Comparison of ENCODE assay signal across 25 cellular contexts in genomic region chr6:165010556-165011535, GRCh38.
DNase-seq lines count a peak whose midpoint lies in the region; ATAC-seq and TF ChIP-seq lines count a peak whose summit lies in the region.
"Had no signal": no experiment of that assay in that cellular context is flagged by ENCODE, and none has a peak within 500 bp of the region (broad histone marks: within the 10 kb centered on the region; RNA-seq: fewer than 3 reads in every experiment).

No MANE protein-coding gene starts in this region.

- H3K27me3 Mint-ChIP-seq in Caco-2 (ENCODE audit: insufficient read depth, unreplicated experiment) = no peaks in the 10 kb centered on the region
- H3K27me3 Mint-ChIP-seq in nephron progenitor cell (ENCODE audit: low read depth, poor library complexity) = peaks cover 11% of the 10 kb centered on the region
- H3K27me3 Mint-ChIP-seq: activated naive CD8-positive, alpha-beta T cell treated with anti-CD3 and anti-CD28 coated beads, Interleukin-2, amount 50 U/mL, for 24 hours; CD4-positive, CD25-positive, alpha-beta regulatory T cell; stimulated activated naive CD8-positive, alpha-beta T cell treated with anti-CD3 and anti-CD28 coated beads, Interleukin-15, Interleukin-2, amounts not matched to agents 100 ng/mL and 50 ng/mL, for 24 hours had no signal

- H3K36me3 Mint-ChIP-seq in Caco-2 (ENCODE audit: insufficient read depth, unreplicated experiment) (no peaks in the 10 kb centered on the region), nephron progenitor cell (ENCODE audit: low read depth) (no peaks in the 10 kb centered on the region)
- H3K36me3 Mint-ChIP-seq: CD4-positive, CD25-positive, alpha-beta regulatory T cell had no signal

- DNase-seq in Caco-2 (peak; percentile 71 to 77), RWPE2 (ENCODE audit: low spot score) (no peak), foreskin melanocyte (peak; percentile 67), neuronal stem cell (ENCODE audit: low spot score) (no peak), nephron progenitor cell (no peak)
- no peak for DNase-seq in stimulated activated CD8-positive, alpha-beta memory T cell treated with anti-CD3 and anti-CD28 coated beads, Interleukin-4, amount 100 ng/mL, for 48 hours
- DNase-seq: activated CD4-positive, CD25-positive, alpha-beta regulatory T cell treated with anti-CD3 and anti-CD28 coated beads, Interleukin-2, amount 50 U/mL, for 72 hours; activated CD8-positive, alpha-beta memory T cell treated with anti-CD3 and anti-CD28 coated beads for 24 hours; activated naive CD8-positive, alpha-beta T cell treated with anti-CD3 and anti-CD28 coated beads, Interleukin-2, amount 50 U/mL, for 24 hours; caudate nucleus; CD4-positive, CD25-positive, alpha-beta regulatory T cell; DMS79 treated with DMSO at 0.1 percent for 48 hours; HCEC 1CT; heart left ventricle; NCI-H2107; NCI-H526 treated with DMSO at 0.1 percent for 48 hours; right cardiac atrium; T-helper 9 cell; upper lobe of right lung had no signal

- no peak overlapping the region for H2BK15ac ChIP-seq in neuronal stem cell (ENCODE audit: low read length)

- no peak overlapping the region for H3K23ac ChIP-seq in neuronal stem cell (ENCODE audit: low read depth, low read length, poor library complexity)

- ATAC-seq in RWPE2 (ENCODE audit: low read depth) = peak; percentile 81
- no peak for ATAC-seq in GM21737 (IDR thresholded peaks at IDR 0.05; ENCODE audit: unreplicated experiment)
- no peak for ATAC-seq in HG03460 (IDR thresholded peaks at IDR 0.05; ENCODE audit: unreplicated experiment)
- ATAC-seq: activated naive CD8-positive, alpha-beta T cell treated with anti-CD3 and anti-CD28 coated beads, Interleukin-2, amount 50 U/mL, for 24 hours; K562; right cardiac atrium; upper lobe of right lung had no signal

- no peak overlapping the region for H3K9ac ChIP-seq in neuronal stem cell (ENCODE audit: low read depth, low read length, poor library complexity)

- CTCF ChIA-PET in Caco-2 (lab: Charles Lee) = interaction anchor here (0.5 kb wide), 1 partner anchor 1599 kb away, joined by 5 read pairs; no protein-coding TSS in a partner anchor

- no peak overlapping the region for H2BK5ac ChIP-seq in neuronal stem cell (ENCODE audit: low read length)

- H3K27me3 ChIP-seq in Caco-2 (replicated peaks; ENCODE audit: control insufficient read depth, insufficient read depth, low read length) (no peaks in the 10 kb centered on the region), RWPE2 (ENCODE audit: insufficient read depth, poor library complexity, severe bottlenecking) (no peaks in the 10 kb centered on the region), neuronal stem cell (ENCODE audit: control insufficient read depth in 3 of 3, insufficient read depth in 3 of 3, low read depth in 1 of 3, low read length in 3 of 3) (no peaks in the 10 kb centered on the region)
- H3K27me3 ChIP-seq: esophagus muscularis mucosa, heart left ventricle, neutrophil, upper lobe of right lung had no signal

- H3K4me1 Mint-ChIP-seq in Caco-2 (ENCODE audit: low read depth, unreplicated experiment) (peaks cover 28% of the 10 kb centered on the region), nephron progenitor cell (peaks cover 12% of the 10 kb centered on the region)
- H3K4me1 Mint-ChIP-seq: activated naive CD8-positive, alpha-beta T cell treated with anti-CD3 and anti-CD28 coated beads, Interleukin-2, amount 50 U/mL, for 24 hours; CD4-positive, CD25-positive, alpha-beta regulatory T cell had no signal

- BruUV-seq in Caco-2 (replicated peaks; lab: Mats Ljungman, UMichigan) = no TSS peak

- H3K36me3 ChIP-seq in Caco-2 (ENCODE audit: control insufficient read depth, insufficient read depth, low read length) = no peaks in the 10 kb centered on the region
- no peaks in the 10 kb centered on the region for H3K36me3 ChIP-seq in RWPE2 (ENCODE audit: low read depth)
- no peaks in the 10 kb centered on the region for H3K36me3 ChIP-seq in neuronal stem cell (replicated peaks in 1 of 2; ENCODE audit: control insufficient read depth in 2 of 2, insufficient read depth in 2 of 2, low read length in 2 of 2)
- H3K36me3 ChIP-seq: esophagus muscularis mucosa, heart left ventricle, neutrophil, upper lobe of right lung had no signal

- H3K9me3 Mint-ChIP-seq in Caco-2 (ENCODE audit: unreplicated experiment) = peaks cover 38% of the 10 kb centered on the region
- peaks cover 12% of the 10 kb centered on the region for H3K9me3 Mint-ChIP-seq in nephron progenitor cell

- H3K4me3 ChIP-seq in Caco-2 (ENCODE audit: low read depth, low read length) (no peak overlapping the region), RWPE2 (ENCODE audit: severe bottlenecking) (no peak overlapping the region), neuronal stem cell (ENCODE audit: low read length in 2 of 2) (no peak overlapping the region)
- H3K4me3 ChIP-seq: esophagus muscularis mucosa, heart left ventricle, K562, upper lobe of right lung had no signal

- TF ChIP-seq CTCF in Caco-2 (IDR thresholded peaks at IDR 0.05; ENCODE audit: insufficient read depth in 1 of 2, low read depth in 1 of 2, low read length in 1 of 2, severe bottlenecking in 1 of 2, unreplicated experiment in 1 of 2) (no peak), RWPE2 (IDR thresholded peaks at IDR 0.05; ENCODE audit: poor library complexity, severe bottlenecking) (no peak), nephron progenitor cell (IDR thresholded peaks at IDR 0.05) (no peak)

- H4K8ac ChIP-seq in neuronal stem cell (ENCODE audit: low read depth, low read length) = no peak overlapping the region

- WGBS in neuronal stem cell (ENCODE audit: extremely low coverage in 2 of 2, insufficient read length in 2 of 2, insufficient replicate concordance in 1 of 2), 2 donors = no CpG with 5 or more reads among the region's 5 CpGs

- no peak overlapping the region for H3K18ac ChIP-seq in neuronal stem cell (ENCODE audit: low read length)

- H3K4me1 ChIP-seq in Caco-2 (peaks cover 27% of the 10 kb centered on the region), RWPE2 (ENCODE audit: insufficient read depth, poor library complexity, severe bottlenecking) (no peaks in the 10 kb centered on the region), neuronal stem cell (ENCODE audit: control insufficient read depth in 2 of 2, insufficient read depth in 1 of 2, low read depth in 1 of 2, low read length in 2 of 2) (peaks cover 0 to 2% of the 10 kb centered on the region in 2 donors)
- H3K4me1 ChIP-seq: esophagus muscularis mucosa, upper lobe of right lung had no signal

- H3K79me1 ChIP-seq in neuronal stem cell (ENCODE audit: low read depth, low read length) = no peaks in the 10 kb centered on the region

- no peak overlapping the region for H2BK120ac ChIP-seq in neuronal stem cell (ENCODE audit: low read depth, low read length)

- intact Hi-C loops in Caco-2 (cut with micrococcal nuclease; ENCODE audit: unreplicated experiment) = loop anchor here (1.0 to 2.0 kb wide), 2 partner anchors 32 to 92 kb away; no protein-coding TSS in a partner anchor

- peaks cover 3% of the 10 kb centered on the region for H3K9me3 ChIP-seq in Caco-2
- H3K9me3 ChIP-seq in RWPE2 (ENCODE audit: severe bottlenecking) = no peaks in the 10 kb centered on the region
- H3K9me3 ChIP-seq in neuronal stem cell (replicated peaks in 1 of 2; ENCODE audit: control insufficient read depth in 2 of 2, insufficient read depth in 1 of 2, low read depth in 1 of 2, low read length in 2 of 2) = peaks cover 0 to 2% of the 10 kb centered on the region in 2 donors
- H3K9me3 ChIP-seq: esophagus muscularis mucosa, neutrophil, upper lobe of right lung had no signal

- H2AK5ac ChIP-seq in neuronal stem cell (ENCODE audit: low read depth, low read length) = no peak overlapping the region

- H3K27ac ChIP-seq in RWPE2 (ENCODE audit: poor library complexity, severe bottlenecking) (no peak overlapping the region), neuronal stem cell (replicated peaks; ENCODE audit: low read length) (no peak overlapping the region)
- H3K27ac ChIP-seq: esophagus muscularis mucosa, heart left ventricle, neutrophil, upper lobe of right lung had no signal

- H3K14ac ChIP-seq in neuronal stem cell (ENCODE audit: low read length) = no peak overlapping the region

- peak overlapping the region; percentile 30 for H2AFZ ChIP-seq in neuronal stem cell (ENCODE audit: low read length)

- H3K4me2 ChIP-seq in neuronal stem cell (ENCODE audit: insufficient read depth, low read length, poor library complexity, severe bottlenecking) = no peak overlapping the region

- H3K4ac ChIP-seq in neuronal stem cell (ENCODE audit: low read length) = no peak overlapping the region

- POLR2A ChIA-PET in Caco-2 (lab: Charles Lee) = no interaction called here

- H3K27ac Mint-ChIP-seq in Caco-2 (ENCODE audit: unreplicated experiment) (peak overlapping the region; percentile 92), nephron progenitor cell (no peak overlapping the region)
- H3K27ac Mint-ChIP-seq: activated naive CD8-positive, alpha-beta T cell treated with anti-CD3 and anti-CD28 coated beads, Interleukin-2, amount 50 U/mL, for 24 hours; stimulated activated naive CD8-positive, alpha-beta T cell treated with anti-CD3 and anti-CD28 coated beads, Interleukin-15, Interleukin-2, amounts not matched to agents 100 ng/mL and 50 ng/mL, for 24 hours had no signal

- H3K4me3 Mint-ChIP-seq in Caco-2 (ENCODE audit: unreplicated experiment) (peak overlapping the region; percentile 62), nephron progenitor cell (no peak overlapping the region)
- H3K4me3 Mint-ChIP-seq: activated naive CD8-positive, alpha-beta T cell treated with anti-CD3 and anti-CD28 coated beads, Interleukin-2, amount 50 U/mL, for 24 hours; CD4-positive, CD25-positive, alpha-beta regulatory T cell; stimulated activated naive CD8-positive, alpha-beta T cell treated with anti-CD3 and anti-CD28 coated beads, Interleukin-15, Interleukin-2, amounts not matched to agents 100 ng/mL and 50 ng/mL, for 24 hours had no signal

- H2BK12ac ChIP-seq in neuronal stem cell (ENCODE audit: low read length) = no peak overlapping the region

- H4K91ac ChIP-seq in neuronal stem cell (ENCODE audit: low read depth, low read length, poor library complexity) = no peak overlapping the region

Comparison
In these comparisons a context has a peak if more than half of its experiments do, and no peak if none do; other contexts are left out.
1. DNase-seq: peak in Caco-2 (2 of 2) and foreskin melanocyte (single experiment); none in RWPE2 (single experiment), neuronal stem cell (single experiment), nephron progenitor cell (single experiment) and stimulated activated CD8-positive, alpha-beta memory T cell treated with anti-CD3 and anti-CD28 coated beads, Interleukin-4, amount 100 ng/mL, for 48 hours (single experiment).